In genomic region chr17:40538019-40538935, GRCh38 we compare ENCODE assay signal across 8 cellular contexts. TPM values are rescaled to one million over a fixed set of nuclear protein-coding genes. Genes with fewer than 3 reads are reported as not detected.
DNase-seq lines count a peak whose midpoint lies in the region; ATAC-seq and TF ChIP-seq lines count a peak whose summit lies in the region.

No MANE protein-coding gene starts in this region.

- CTCF ChIA-PET in CD4-positive, alpha-beta memory T cell (lab: Charles Lee; ENCODE audit: partially characterized antibody): interaction anchor here (1.1 to 19.9 kb wide), 9 partner anchors 18 to 120 kb away, joined by 3 to 512 read pairs (median 7); partner anchors contain the start of genes CCR7, IGFBP4 and TOP2A
- CTCF ChIA-PET in T-cell (lab: Charles Lee): interaction anchor here in 1 of 2 donors (1.2 kb wide), 1 partner anchor 62 kb away, joined by 3 read pairs; no protein-coding TSS in a partner anchor

- H3K4me3 ChIP-seq in CD4-positive, alpha-beta memory T cell (ENCODE audit: low read length in 2 of 2): no peak overlapping the region
- no peak overlapping the region for H3K4me3 ChIP-seq in prostate gland

- peaks cover 0 to 7% (median 2%) of the 10 kb centered on the region in 8 donors for H3K9me3 Mint-ChIP-seq in CD4-positive, alpha-beta memory T cell
- no peaks in the 10 kb centered on the region for H3K9me3 Mint-ChIP-seq in T-cell

- peaks cover 90% of the 10 kb centered on the region for H3K4me1 ChIP-seq in CD4-positive, alpha-beta memory T cell (ENCODE audit: insufficient read depth, low read length)
- H3K4me1 ChIP-seq in prostate gland (replicated peaks): peaks cover 10% of the 10 kb centered on the region

- DNase-seq in CD4-positive, alpha-beta memory T cell: no peak
- DNase-seq in T-cell: no peak
- DNase-seq in head of caudate nucleus: peak in 25 of 42 donors; percentile 34 to 69 (median 54)
- DNase-seq in prostate gland (ENCODE audit: low spot score): peak; percentile 81
- DNase-seq in DMS79 (lab: John Stamatoyannopoulos, UW): no peak
- no peak for DNase-seq in NCI-H2196 treated with DMSO at 0.1 percent for 48 hours (lab: John Stamatoyannopoulos, UW; ENCODE audit: unreplicated experiment)

- no peaks in the 10 kb centered on the region for H3K36me3 ChIP-seq in CD4-positive, alpha-beta memory T cell (ENCODE audit: insufficient read depth, low read length)
- H3K36me3 ChIP-seq in prostate gland: no peaks in the 10 kb centered on the region

- no peak for TF ChIP-seq POLR2A in prostate gland (IDR thresholded peaks at IDR 0.05)

- no peak overlapping the region for H3K27ac ChIP-seq in CD4-positive, alpha-beta memory T cell (ENCODE audit: low read depth, low read length)
- H3K27ac ChIP-seq in prostate gland: peak overlapping the region; percentile 76 to 81

- peaks cover 0 to 10% of the 10 kb centered on the region in 2 donors for H3K36me3 Mint-ChIP-seq in CD4-positive, alpha-beta memory T cell
- H3K36me3 Mint-ChIP-seq in T-cell: no peaks in the 10 kb centered on the region

- intact Hi-C loops in CD4-positive, alpha-beta memory T cell (cut with micrococcal nuclease): loop anchor here (10.0 kb wide), 1 partner anchor 333 kb away; no protein-coding TSS in a partner anchor
- intact Hi-C loops in head of caudate nucleus (cut with DNase I) (no loop called here), prostate gland (cut with DNase I) (no loop called here)

- peaks cover 0 to 6% of the 10 kb centered on the region in 2 donors for H3K27me3 Mint-ChIP-seq in CD4-positive, alpha-beta memory T cell
- no peaks in the 10 kb centered on the region for H3K27me3 Mint-ChIP-seq in T-cell

- H3K27ac Mint-ChIP-seq in CD4-positive, alpha-beta memory T cell: peak overlapping the region; percentile 38 to 99 (median 79)
- H3K27ac Mint-ChIP-seq in T-cell: peak overlapping the region; percentile 50 to 62

- no peaks in the 10 kb centered on the region for H3K9me3 ChIP-seq in CD4-positive, alpha-beta memory T cell (ENCODE audit: control insufficient read depth in 1 of 2, low read length in 2 of 2)
- H3K9me3 ChIP-seq in prostate gland: no peaks in the 10 kb centered on the region

- POLR2A ChIA-PET in CD4-positive, alpha-beta memory T cell (lab: Charles Lee; ENCODE audit: partially characterized antibody): interaction anchor here (0.6 to 24.9 kb wide), 6 partner anchors 15 to 319 kb away, joined by 3 to 1088 read pairs (median 4); partner anchors contain the start of genes CCR7 and WIPF2
- POLR2A ChIA-PET in T-cell (lab: Charles Lee): interaction anchor here (0.5 to 2.2 kb wide), 4 partner anchors 10 to 267 kb away, joined by 4 to 5 read pairs (median 4); no protein-coding TSS in a partner anchor

- peak overlapping the region in 2 of 8 donors; percentile 9 to 52 for H3K4me3 Mint-ChIP-seq in CD4-positive, alpha-beta memory T cell
- H3K4me3 Mint-ChIP-seq in T-cell: peak overlapping the region in 1 of 3 donors; percentile 58

- no peaks in the 10 kb centered on the region for H3K27me3 ChIP-seq in CD4-positive, alpha-beta memory T cell (ENCODE audit: insufficient read depth, low read length)
- H3K27me3 ChIP-seq in prostate gland (replicated peaks; ENCODE audit: insufficient read depth): no peaks in the 10 kb centered on the region

- 36% methylated on average over 15 of the region's 15 CpGs for WGBS in prostate gland

- ATAC-seq in T-cell (replicated peaks in 1 of 4) (no peak), HG02642 (IDR thresholded peaks at IDR 0.05; ENCODE audit: poor library complexity, unreplicated experiment) (no peak), HG03095 (IDR thresholded peaks at IDR 0.05; ENCODE audit: unreplicated experiment) (no peak)

- peaks cover 64 to 97% (median 83%) of the 10 kb centered on the region in 4 donors for H3K4me1 Mint-ChIP-seq in CD4-positive, alpha-beta memory T cell
- peaks cover 87 to 97% (median 94%) of the 10 kb centered on the region in 3 donors for H3K4me1 Mint-ChIP-seq in T-cell

- TF ChIP-seq CTCF in prostate gland (IDR thresholded peaks at IDR 0.05): no peak

RNA-seq across cellular contexts. Expression of gene CCR7, which starts 27.0 kb away (rescaled TPM):
- 100 to 1,000 TPM; 268 to 269 TPM for total RNA-seq in CD4-positive, alpha-beta memory T cell
- 100 to 1,000 TPM; 436 to 502 TPM for polyA plus RNA-seq in CD4-positive, alpha-beta memory T cell
- total RNA-seq in T-cell (100 to 1,000 TPM; 173 to 438 (median 340) TPM), prostate gland (under 1 TPM in 1 of 2 donors, not detected in 1; 0.40 TPM)

RNA-seq across cellular contexts. Expression of gene TNS4, which starts 36.9 kb away (rescaled TPM):
- total RNA-seq in CD4-positive, alpha-beta memory T cell: 1 to 10 TPM in 1 of 2 experiments, under 1 TPM in 1; 0.25 to 1.8 TPM
- polyA plus RNA-seq in CD4-positive, alpha-beta memory T cell: under 1 TPM; 0.18 to 0.33 TPM
- total RNA-seq in T-cell (1 to 10 TPM in 2 of 5 donors, under 1 TPM in 3; 0.55 to 3.7 (median 0.66) TPM), prostate gland (10 to 100 TPM; 51.3 to 56.1 TPM)

Comparison
In these comparisons a context has a peak if more than half of its experiments do, and no peak if none do; other contexts are left out.
1. DNase-seq: peak in head of caudate nucleus (25 of 42) and prostate gland (single experiment); none in CD4-positive, alpha-beta memory T cell (0 of 5), T-cell (0 of 34), DMS79 (single experiment) and NCI-H2196 treated with DMSO at 0.1 percent for 48 hours (single experiment).
2. RNA of gene CCR7, which starts 27.0 kb away (total RNA-seq): 173 to 438 TPM in T-cell and 268 to 269 TPM in CD4-positive, alpha-beta memory T cell; 0.40 TPM in prostate gland; every median in the first group is over 100 times any median in the second.
3. RNA of gene TNS4, which starts 36.9 kb away (total RNA-seq): 51.3 to 56.1 TPM in prostate gland; 0.25 to 1.8 TPM in CD4-positive, alpha-beta memory T cell and 0.55 to 3.7 TPM in T-cell; every median in the first group is over 10 times any median in the second.